In the genomic region with DNA sequence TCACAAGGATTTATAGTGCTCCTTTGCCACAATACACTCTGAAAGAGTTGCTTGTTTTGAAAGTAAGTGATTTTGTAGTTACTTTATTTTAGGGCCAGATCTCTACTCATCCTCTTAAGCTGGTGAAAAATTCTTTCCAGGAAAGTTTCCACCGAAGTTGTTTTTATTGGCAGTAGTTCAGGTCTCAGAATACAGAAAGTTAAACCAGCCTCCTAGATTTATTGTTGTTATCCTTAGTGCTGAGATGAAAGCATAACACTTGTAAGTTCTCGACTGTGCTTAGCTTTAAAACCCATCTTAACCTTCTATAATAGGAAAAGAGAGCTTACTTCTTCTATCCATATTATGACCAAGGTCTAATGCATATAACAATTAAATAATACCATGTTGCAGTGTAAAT, we compare ENCODE assay signal across 13 cellular contexts. TPM values are rescaled to one million over a fixed set of nuclear protein-coding genes. Genes with fewer than 3 reads are reported as not detected.
DNase-seq lines count a peak whose midpoint lies in the region; ATAC-seq, FAIRE-seq and TF ChIP-seq lines count a peak whose summit lies in the region.
"Had no signal": no experiment of that assay in that cellular context is flagged by ENCODE, and none has a peak within 500 bp of the region (broad histone marks: within the 10 kb centered on the region; RNA-seq: fewer than 3 reads in every experiment).

No MANE protein-coding gene starts in this region.

- peaks cover 20% of the 10 kb centered on the region for H3K4me1 Mint-ChIP-seq in stimulated activated effector memory CD8-positive, alpha-beta T cell treated with anti-CD3 and anti-CD28 coated beads, Interleukin-12 subunit alpha, Interleukin-12 subunit beta, amount 100 ng/mL, for 72 hours

- FAIRE-seq in HTR-8/SVneo (lab: Jason Lieb, UNC) (no peak), endometrium (lab: Jason Lieb, UNC) (peak; percentile 92)

- TF ChIP-seq CTCF in AG04450 (IDR thresholded peaks at IDR 0.05; ENCODE audit: low read depth, low read length) = no peak
- no peak for TF ChIP-seq CTCF in omental fat pad (IDR thresholded peaks at IDR 0.05)

- no peak overlapping the region for H3K4me3 ChIP-seq in AG04450 (ENCODE audit: low read depth, low read length)
- H3K4me3 ChIP-seq: coronary artery had no signal

- no peaks in the 10 kb centered on the region for H3K9me3 Mint-ChIP-seq in stimulated activated effector memory CD8-positive, alpha-beta T cell treated with anti-CD3 and anti-CD28 coated beads, Interleukin-12 subunit alpha, Interleukin-12 subunit beta, amount 100 ng/mL, for 72 hours
- H3K9me3 Mint-ChIP-seq: activated T-cell treated with anti-CD3 and anti-CD28 coated beads, Interleukin-2, amount 50 U/mL, for 72 hours; naive thymus-derived CD8-positive, alpha-beta T cell had no signal

- H3K27ac Mint-ChIP-seq in stimulated activated effector memory CD8-positive, alpha-beta T cell treated with anti-CD3 and anti-CD28 coated beads, Interleukin-12 subunit alpha, Interleukin-12 subunit beta, amount 100 ng/mL, for 72 hours = no peak overlapping the region

- no peaks in the 10 kb centered on the region for H3K27me3 ChIP-seq in AG04450 (ENCODE audit: control insufficient read depth, insufficient read depth, low read length)

- no peak overlapping the region for H3K27ac ChIP-seq in AG04450 (ENCODE audit: low read depth, low read length)
- H3K27ac ChIP-seq: C4-2B had no signal

- POLR2A ChIA-PET in AG04450 (lab: Yijun Ruan, JAX) = interaction anchor here (1.1 kb wide), 2 partner anchors 25 to 31 kb away, joined by 3 to 4 read pairs; no protein-coding TSS in a partner anchor

- peaks cover 47% of the 10 kb centered on the region for H3K36me3 Mint-ChIP-seq in stimulated activated effector memory CD8-positive, alpha-beta T cell treated with anti-CD3 and anti-CD28 coated beads, Interleukin-12 subunit alpha, Interleukin-12 subunit beta, amount 100 ng/mL, for 72 hours

- peak; percentile 56 for DNase-seq in AG04450 (ENCODE audit: low read depth, low spot score)
- peak; percentile 57 for DNase-seq in HTR-8/SVneo (ENCODE audit: insufficient read length, low spot score)
- no peak for DNase-seq in omental fat pad (ENCODE audit: low spot score)
- DNase-seq in HT-29 (ENCODE audit: low spot score) = no peak
- DNase-seq in NCI-H524 (lab: John Stamatoyannopoulos, UW) = no peak
- DNase-seq in stimulated activated effector memory CD8-positive, alpha-beta T cell treated with anti-CD3 and anti-CD28 coated beads, Interleukin-12 subunit alpha, Interleukin-12 subunit beta, amount 100 ng/mL, for 72 hours (ENCODE audit: low spot score in 2 of 2) = no peak
- DNase-seq: activated T-cell treated with anti-CD3 and anti-CD28 coated beads, Interleukin-2, amount 50 U/mL, for 72 hours; naive thymus-derived CD8-positive, alpha-beta T cell; stimulated activated CD4-positive, alpha-beta T cell treated with anti-CD3 and anti-CD28 coated beads, Interleukin-4, amount 100 ng/mL, for 1 hour had no signal

- CTCF ChIA-PET in AG04450 (lab: Charles Lee) = interaction anchor here (0.7 to 1.1 kb wide), 5 partner anchors 18 to 1090 kb away, joined by 3 to 5 read pairs (median 3); a partner anchor contains a TSS

- H3K9me3 ChIP-seq in AG04450 (ENCODE audit: control insufficient read depth, insufficient read depth, low read length) = no peaks in the 10 kb centered on the region

- no peak overlapping the region for H3K4me3 Mint-ChIP-seq in stimulated activated effector memory CD8-positive, alpha-beta T cell treated with anti-CD3 and anti-CD28 coated beads, Interleukin-12 subunit alpha, Interleukin-12 subunit beta, amount 100 ng/mL, for 72 hours
- H3K4me3 Mint-ChIP-seq: activated T-cell treated with anti-CD3 and anti-CD28 coated beads, Interleukin-2, amount 50 U/mL, for 72 hours had no signal

- peak; percentile 46 for ATAC-seq in omental fat pad (ENCODE audit: low FRiP score)
- no peak for ATAC-seq in GM19463 (IDR thresholded peaks at IDR 0.05; ENCODE audit: unreplicated experiment)
- no peak for ATAC-seq in stimulated activated effector memory CD8-positive, alpha-beta T cell treated with anti-CD3 and anti-CD28 coated beads, Interleukin-12 subunit alpha, Interleukin-12 subunit beta, amount 100 ng/mL, for 72 hours
- ATAC-seq: activated T-cell treated with anti-CD3 and anti-CD28 coated beads, Interleukin-2, amount 50 U/mL, for 72 hours; naive thymus-derived CD8-positive, alpha-beta T cell had no signal

RNA-seq across cellular contexts. Expression of a gene that starts 5.5 kb away (rescaled TPM):
- polyA plus RNA-seq in AG04450 (2011; rRNA removed) = 52.0 and 70.7 TPM in 2 replicates
- polyA minus RNA-seq in AG04450 (2011; rRNA and poly(A)+ RNA removed) = 30.3 and 48.3 TPM in 2 replicates
- total RNA-seq in omental fat pad = 10 to 100 TPM; 23.8 to 33.6 (median 26.5) TPM
- total RNA-seq in HT-29 (2014; rRNA removed; shearing (Covaris generic)) = 16.2 and 18.9 TPM in 2 replicates

RNA-seq across cellular contexts. Expression of a gene that starts 5.9 kb away (rescaled TPM):
- 31.3 and 41.9 TPM in 2 replicates for polyA plus RNA-seq in AG04450 (2011; rRNA removed)
- 9.2 and 16.1 TPM in 2 replicates for polyA minus RNA-seq in AG04450 (2011; rRNA and poly(A)+ RNA removed)
- total RNA-seq in omental fat pad = 10 to 100 TPM; 19.4 to 23.3 (median 22.0) TPM
- total RNA-seq in HT-29 (2014; rRNA removed; shearing (Covaris generic)) = 17.1 and 20.1 TPM in 2 replicates

Comparison
In these comparisons a context has a peak if more than half of its experiments do, and no peak if none do; other contexts are left out.
1. DNase-seq: peak in AG04450 (single experiment) and HTR-8/SVneo (single experiment); none in omental fat pad (single experiment), HT-29 (single experiment), NCI-H524 (0 of 2) and stimulated activated effector memory CD8-positive, alpha-beta T cell treated with anti-CD3 and anti-CD28 coated beads, Interleukin-12 subunit alpha, Interleukin-12 subunit beta, amount 100 ng/mL, for 72 hours (0 of 2).